Comparison of ENCODE assay signal across 19 cellular contexts in the genomic region with DNA sequence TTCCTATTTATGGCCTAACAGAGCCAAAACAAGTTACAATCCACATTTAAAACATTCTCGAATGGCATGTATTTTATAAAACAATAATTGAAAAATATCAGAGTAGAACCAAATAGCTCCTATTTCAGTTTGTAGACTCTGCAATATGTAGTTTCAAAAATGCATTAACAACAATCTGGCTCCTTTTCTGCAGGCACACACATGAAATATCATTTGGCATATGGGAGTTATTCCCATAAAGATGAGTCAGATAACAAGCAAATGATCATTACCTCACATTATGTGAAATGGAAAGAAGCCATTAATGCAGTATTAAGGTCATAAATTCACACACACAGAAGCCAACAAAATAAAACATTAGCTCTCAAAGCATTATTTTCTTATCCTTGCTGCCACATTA.
"Had no signal": no experiment of that assay in that cellular context is flagged by ENCODE, and none has a peak within 500 bp of the region (broad histone marks: within the 10 kb centered on the region; RNA-seq: fewer than 3 reads in every experiment).

No MANE protein-coding gene starts in this region.

- H3K4me3 Mint-ChIP-seq: activated CD4-positive, alpha-beta T cell treated with anti-CD3 and anti-CD28 coated beads for 36 hours; activated CD8-positive, alpha-beta T cell treated with anti-CD3 and anti-CD28 coated beads for 36 hours; activated naive CD8-positive, alpha-beta T cell; memory B cell; naive thymus-derived CD8-positive, alpha-beta T cell had no signal

- ATAC-seq: activated CD4-positive, alpha-beta T cell treated with anti-CD3 and anti-CD28 coated beads for 36 hours; activated CD8-positive, alpha-beta T cell treated with anti-CD3 and anti-CD28 coated beads for 36 hours; naive thymus-derived CD8-positive, alpha-beta T cell had no signal

- H3K36me3 ChIP-seq: colonic mucosa, vagina had no signal

- H3K27me3 Mint-ChIP-seq: activated CD4-positive, alpha-beta T cell treated with anti-CD3 and anti-CD28 coated beads for 36 hours; activated CD8-positive, alpha-beta T cell treated with anti-CD3 and anti-CD28 coated beads for 36 hours; activated naive CD8-positive, alpha-beta T cell; memory B cell; naive thymus-derived CD8-positive, alpha-beta T cell had no signal

- DNase-seq: activated gamma-delta T cell treated with Interleukin-2 at 50 U/mL for 16 hours; activated T-cell treated with anti-CD3 and anti-CD28 coated beads, Interleukin-2, amount 50 U/mL, for 48 hours; amniotic stem cell; central memory CD4-positive, alpha-beta T cell; colonic mucosa; esophagus squamous epithelium; left ventricle myocardium inferior; naive thymus-derived CD8-positive, alpha-beta T cell; posterior cingulate gyrus; stimulated activated CD4-positive, alpha-beta T cell treated with anti-CD3 and anti-CD28 coated beads, Interleukin-2, amount 100 ng/mL, for 48 hours; stimulated activated naive CD4-positive, alpha-beta T cell; T-helper 2 cell; transverse colon had no signal

- H3K9me3 Mint-ChIP-seq: activated CD8-positive, alpha-beta T cell treated with anti-CD3 and anti-CD28 coated beads for 36 hours; memory B cell; naive thymus-derived CD8-positive, alpha-beta T cell had no signal

- H3K27ac Mint-ChIP-seq: activated CD4-positive, alpha-beta T cell treated with anti-CD3 and anti-CD28 coated beads for 36 hours; activated CD8-positive, alpha-beta T cell treated with anti-CD3 and anti-CD28 coated beads for 36 hours; activated naive CD8-positive, alpha-beta T cell; memory B cell; naive thymus-derived CD8-positive, alpha-beta T cell had no signal

- H3K27me3 ChIP-seq: colonic mucosa, esophagus squamous epithelium, hepatocyte, transverse colon, vagina had no signal

- H3K4me3 ChIP-seq: colonic mucosa, esophagus squamous epithelium, hepatocyte, left ventricle myocardium inferior, transverse colon, vagina had no signal
